Comparison of ENCODE assay signal across 8 cellular contexts in genomic region chr6:140731741-140732140, GRCh38.
"Had no signal": no experiment of that assay in that cellular context is flagged by ENCODE, and none has a peak within 500 bp of the region (broad histone marks: within the 10 kb centered on the region; RNA-seq: fewer than 3 reads in every experiment).

No MANE protein-coding gene starts in this region.

- H3K27me3 ChIP-seq: colonic mucosa, esophagus muscularis mucosa, upper lobe of right lung had no signal

- H3K27ac ChIP-seq: colonic mucosa, esophagus muscularis mucosa, upper lobe of right lung had no signal

- H3K4me1 ChIP-seq: colonic mucosa, upper lobe of right lung had no signal

- H3K9me3 ChIP-seq: colonic mucosa, esophagus muscularis mucosa, upper lobe of right lung had no signal

- H3K4me3 ChIP-seq: colonic mucosa, esophagus muscularis mucosa, upper lobe of right lung had no signal

- H3K36me3 ChIP-seq: colonic mucosa, esophagus muscularis mucosa, upper lobe of right lung had no signal

- DNase-seq: activated CD4-positive, alpha-beta T cell treated with anti-CD3 and anti-CD28 coated beads, Interleukin-2, amount 10 ng/mL, durations not matched to agents 7 days and 5 days; activated CD8-positive, alpha-beta memory T cell treated with anti-CD3 and anti-CD28 coated beads for 24 hours; activated naive CD4-positive, alpha-beta T cell; colonic mucosa; mesendoderm; SW 1271; upper lobe of right lung had no signal
